In the genomic region with DNA sequence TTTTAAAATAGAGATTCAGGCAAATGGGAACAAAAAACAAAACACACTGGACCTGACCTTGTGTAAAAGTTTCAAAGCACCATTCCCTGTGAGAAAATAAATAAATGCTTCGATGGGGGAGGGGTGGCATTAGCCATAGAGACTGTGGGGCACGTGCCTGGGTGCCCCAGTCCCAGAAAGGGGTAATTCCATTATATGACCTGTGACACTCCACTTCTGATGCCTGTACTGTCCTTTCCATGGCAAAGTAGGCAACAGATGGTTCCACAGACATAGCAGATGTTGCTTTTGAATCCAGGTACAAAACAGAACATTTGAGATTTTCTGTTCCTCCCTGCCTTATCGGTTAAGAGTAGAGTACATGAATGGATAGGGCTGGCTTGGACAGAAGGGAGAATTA, we compare ENCODE assay signal across 15 cellular contexts. TPM values are rescaled to one million over a fixed set of nuclear protein-coding genes. Genes with fewer than 3 reads are reported as not detected.
DNase-seq lines count a peak whose midpoint lies in the region; ATAC-seq and TF ChIP-seq lines count a peak whose summit lies in the region.
"Had no signal": no experiment of that assay in that cellular context is flagged by ENCODE, and none has a peak within 500 bp of the region (broad histone marks: within the 10 kb centered on the region; RNA-seq: fewer than 3 reads in every experiment).

No MANE protein-coding gene starts in this region.

- no peaks in the 10 kb centered on the region for H3K27me3 ChIP-seq in HCT116 (ENCODE audit: insufficient read depth, low read length)
- H3K27me3 ChIP-seq in PC-9 (ENCODE audit: insufficient read depth, low read depth) = no peaks in the 10 kb centered on the region
- peaks cover 6 to 33% (median 26%) of the 10 kb centered on the region in 3 donors for H3K27me3 ChIP-seq in skeletal muscle tissue (ENCODE audit: control insufficient read depth in 3 of 3, insufficient read depth in 3 of 3, low read length in 3 of 3)

- H3K27ac ChIP-seq in HCT116 (ENCODE audit: low read depth, low read length) (peak overlapping the region; percentile 96), PC-9 (peak overlapping the region; percentile 65; the same call in 1 of the 2 replicates), skeletal muscle tissue (ENCODE audit: low read depth, low read length) (peak overlapping the region; percentile 90)

- no TSS peak for BruUV-seq in HCT116 (replicated peaks; lab: Mats Ljungman, UMichigan)
- BruUV-seq in PC-9 (replicated peaks; lab: Mats Ljungman, UMichigan) = no TSS peak

- H3K9ac ChIP-seq in HCT116 (ENCODE audit: low read length) = peak overlapping the region; percentile 81
- no peak overlapping the region for H3K9ac ChIP-seq in skeletal muscle tissue (ENCODE audit: low read depth in 1 of 3, low read length in 3 of 3)

- TF ChIP-seq CTCF in HCT116 (IDR thresholded peaks at IDR 0.05 in 2 of 3, conservative IDR thresholded peaks at IDR 0.05 in 1 of 3; ENCODE audit: borderline replicate concordance in 1 of 3, insufficient read depth in 1 of 3, low read depth in 2 of 3, low read length in 2 of 3) (no peak), PC-9 (conservative IDR thresholded peaks at IDR 0.05) (no peak)

- H3K4me3 ChIP-seq in HCT116 (replicated peaks in 1 of 2; ENCODE audit: low read depth in 1 of 2, low read length in 2 of 2) (peak overlapping the region in 1 of 2 experiments; percentile 6; a peak in 2 of 4 replicates), PC-9 (peak overlapping the region; percentile 65; the same call in 1 of the 2 replicates), skeletal muscle tissue (ENCODE audit: low read length in 3 of 3) (no peak overlapping the region)

- H3K36me3 ChIP-seq in HCT116 (ENCODE audit: control insufficient read depth in 1 of 2, insufficient read depth in 2 of 2, low read length in 2 of 2) (no peaks in the 10 kb centered on the region; a peak in 1 of 4 replicates), PC-9 (ENCODE audit: low read depth) (0 out of 2 replicates have a peak, but pooled peaks cover 3% of the 10 kb centered on the region), skeletal muscle tissue (ENCODE audit: control insufficient read depth in 3 of 3, insufficient read depth in 3 of 3, low read length in 3 of 3) (no peaks in the 10 kb centered on the region)

- no peak for DNase-seq in HCT116 (ENCODE audit: low read depth, low spot score)
- no peak for DNase-seq in PC-9
- no peak for DNase-seq in immature natural killer cell
- DNase-seq in effector CD4-positive, alpha-beta T cell = no peak
- DNase-seq in effector memory CD8-positive, alpha-beta T cell = no peak
- DNase-seq: activated CD8-positive, alpha-beta memory T cell treated with anti-CD3 and anti-CD28 coated beads for 24 hours; CD4-positive, alpha-beta T cell; NCI-H1092 treated with DMSO at 0.1 percent for 48 hours; NCI-H510A; stimulated activated CD4-positive, alpha-beta T cell treated with anti-CD3 and anti-CD28 coated beads, Interleukin-4, amount 100 ng/mL, for 1 hour had no signal

- H3K9me2 ChIP-seq in HCT116 (ENCODE audit: insufficient read depth) (no peaks in the 10 kb centered on the region), PC-9 (ENCODE audit: insufficient read depth) (no peaks in the 10 kb centered on the region)

- ATAC-seq in HCT116 = no peak
- no peak for ATAC-seq in GM21529 (IDR thresholded peaks at IDR 0.05; ENCODE audit: unreplicated experiment)
- no peak for ATAC-seq in effector memory CD8-positive, alpha-beta T cell (replicated peaks)
- no peak for ATAC-seq in HG03159 (IDR thresholded peaks at IDR 0.05; ENCODE audit: unreplicated experiment)
- ATAC-seq: stimulated activated memory B cell treated with anti-CD40 and anti-IgM and Interleukin-4, amounts not matched to agents 10 μg/mL and 1 μg/mL and 100 μg/mL, for 72 hours had no signal

- H3K4me1 ChIP-seq in HCT116 (ENCODE audit: control insufficient read depth in 1 of 2, insufficient read depth in 2 of 2, low read length in 2 of 2) (peaks cover 53 to 77% of the 10 kb centered on the region in 2 experiments), PC-9 (replicated peaks; ENCODE audit: insufficient read depth) (peaks cover 58% of the 10 kb centered on the region), skeletal muscle tissue (ENCODE audit: control insufficient read depth in 3 of 3, insufficient read depth in 3 of 3, low read length in 3 of 3) (peaks cover 17 to 20% (median 19%) of the 10 kb centered on the region in 3 donors)

- H2AFZ ChIP-seq in HCT116 (ENCODE audit: low read depth, low read length, poor library complexity, severe bottlenecking) = no peak overlapping the region
- no peak overlapping the region for H2AFZ ChIP-seq in PC-9

- H3K27ac Mint-ChIP-seq in immature natural killer cell = peak overlapping the region in 5 of 6 donors; percentile 13 to 53 (median 42)
- H3K27ac Mint-ChIP-seq in effector memory CD8-positive, alpha-beta T cell = no peak overlapping the region
- H3K27ac Mint-ChIP-seq: CD4-positive, alpha-beta T cell; memory B cell; stimulated activated memory B cell treated with anti-CD40 and anti-IgM and Interleukin-4, amounts not matched to agents 10 μg/mL and 1 μg/mL and 100 μg/mL, for 72 hours had no signal

- CTCF ChIA-PET in HCT116 (lab: Charles Lee) = no interaction called here
- CTCF ChIA-PET in PC-9 (lab: Charles Lee) = interaction anchor here (0.5 to 0.6 kb wide), 2 partner anchors 59 to 146 kb away, joined by 3 to 6 read pairs; no protein-coding TSS in a partner anchor

- no peaks in the 10 kb centered on the region for H3K36me3 Mint-ChIP-seq in immature natural killer cell
- H3K36me3 Mint-ChIP-seq in effector memory CD8-positive, alpha-beta T cell (ENCODE audit: insufficient read depth) = peaks cover 34% of the 10 kb centered on the region
- H3K36me3 Mint-ChIP-seq: memory B cell; stimulated activated memory B cell treated with anti-CD40 and anti-IgM and Interleukin-4, amounts not matched to agents 10 μg/mL and 1 μg/mL and 100 μg/mL, for 72 hours had no signal

- RAD21 ChIA-PET in HCT116 (lab: Charles Lee; ENCODE audit: low non-redundant PET in 1 of 2, low total read pairs in 2 of 2, uncharacterized antibody in 2 of 2, unreplicated experiment in 2 of 2) = no interaction called here

- H3K4me3 Mint-ChIP-seq in immature natural killer cell = no peak overlapping the region
- no peak overlapping the region for H3K4me3 Mint-ChIP-seq in effector memory CD8-positive, alpha-beta T cell
- H3K4me3 Mint-ChIP-seq: CD4-positive, alpha-beta T cell; memory B cell; stimulated activated memory B cell treated with anti-CD40 and anti-IgM and Interleukin-4, amounts not matched to agents 10 μg/mL and 1 μg/mL and 100 μg/mL, for 72 hours had no signal

- peaks cover 49% of the 10 kb centered on the region for H3F3A ChIP-seq in PC-9 (ENCODE audit: insufficient read depth, low read depth)

- peak overlapping the region; percentile 85 for H3K4me2 ChIP-seq in HCT116 (ENCODE audit: low read length)
- H3K4me2 ChIP-seq in PC-9 = peak overlapping the region; percentile 90

- peaks cover 67 to 70% of the 10 kb centered on the region in 2 donors for H3K4me1 Mint-ChIP-seq in immature natural killer cell
- H3K4me1 Mint-ChIP-seq in effector memory CD8-positive, alpha-beta T cell (ENCODE audit: low read depth in 2 of 2) = peaks cover 29 to 51% of the 10 kb centered on the region in 2 donors

- TF ChIP-seq POLR2A in HCT116 (IDR thresholded peaks at IDR 0.05; ENCODE audit: borderline replicate concordance, extremely low read depth, insufficient read depth, insufficient read length) = no peak

- POLR2A ChIA-PET in HCT116 (lab: Charles Lee) (interaction anchor here (2.5 kb wide), 1 partner anchor 12 kb away, joined by 8 read pairs; no protein-coding TSS in a partner anchor), PC-9 (lab: Charles Lee; ENCODE audit: unreplicated experiment) (interaction anchor here (0.6 to 0.7 kb wide), 2 partner anchors 101 to 377 kb away, joined by 3 to 7 read pairs; no protein-coding TSS in a partner anchor)

- intact Hi-C loops in HCT116 (cut with micrococcal nuclease) = loop anchor here (5.0 kb wide), 1 partner anchor 126 kb away; no protein-coding TSS in a partner anchor
- intact Hi-C loops in PC-9 (cut with micrococcal nuclease; ENCODE audit: unreplicated experiment) = no loop called here

- H3K9me3 ChIP-seq in HCT116 (ENCODE audit: control insufficient read depth in 1 of 2, insufficient read depth in 1 of 2, low read depth in 1 of 2, low read length in 2 of 2) (no peaks in the 10 kb centered on the region), PC-9 (ENCODE audit: insufficient read depth, low read depth) (no peaks in the 10 kb centered on the region), skeletal muscle tissue (ENCODE audit: control insufficient read depth in 3 of 3, low read length in 3 of 3) (no peaks in the 10 kb centered on the region)

- H4K20me1 ChIP-seq in HCT116 (ENCODE audit: insufficient read depth) (no peaks in the 10 kb centered on the region), PC-9 (ENCODE audit: insufficient read depth) (no peaks in the 10 kb centered on the region)

- peaks cover 0 to 13% (median 5%) of the 10 kb centered on the region in 3 donors for H3K27me3 Mint-ChIP-seq in immature natural killer cell (ENCODE audit: low read depth in 3 of 3)
- no peaks in the 10 kb centered on the region for H3K27me3 Mint-ChIP-seq in effector memory CD8-positive, alpha-beta T cell

- H3K79me2 ChIP-seq in HCT116 (ENCODE audit: insufficient read depth, low read length) (peaks cover 95% of the 10 kb centered on the region), PC-9 (ENCODE audit: low read depth) (peaks cover 89% of the 10 kb centered on the region)

- no peak for TF ChIP-seq RAD21 in HCT116 (IDR thresholded peaks at IDR 0.05; ENCODE audit: low read depth)

- H3K9me3 Mint-ChIP-seq in immature natural killer cell = no peaks in the 10 kb centered on the region
- H3K9me3 Mint-ChIP-seq in effector memory CD8-positive, alpha-beta T cell = no peaks in the 10 kb centered on the region
- H3K9me3 Mint-ChIP-seq: CD4-positive, alpha-beta T cell; memory B cell; stimulated activated memory B cell treated with anti-CD40 and anti-IgM and Interleukin-4, amounts not matched to agents 10 μg/mL and 1 μg/mL and 100 μg/mL, for 72 hours had no signal

TF ChIP-seq in HCT116, 20 proteins besides CTCF, POLR2A, EP300 and RAD21 (continues in another document):
- TF ChIP-seq CEBPB (IDR thresholded peaks at IDR 0.05; ENCODE audit: low read depth) (no peak), EZH2 (IDR thresholded peaks at IDR 0.05) (no peak), SP1 (IDR thresholded peaks at IDR 0.05; ENCODE audit: low read depth) (no peak), ELF1 (IDR thresholded peaks at IDR 0.05; ENCODE audit: borderline replicate concordance, low read depth) (no peak), ZNF274 (IDR thresholded peaks at IDR 0.05; ENCODE audit: low read depth, low read length) (no peak)
- TF ChIP-seq, protein P1, sequence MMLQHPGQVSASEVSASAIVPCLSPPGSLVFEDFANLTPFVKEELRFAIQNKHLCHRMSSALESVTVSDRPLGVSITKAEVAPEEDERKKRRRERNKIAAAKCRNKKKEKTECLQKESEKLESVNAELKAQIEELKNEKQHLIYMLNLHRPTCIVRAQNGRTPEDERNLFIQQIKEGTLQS (IDR thresholded peaks at IDR 0.05) = no peak

RNA-seq across cellular contexts. Expression of a gene that starts 3.9 kb away (rescaled TPM):
- total RNA-seq in HCT116 (2021; ENCODE audit: unreplicated experiment) = 143 TPM
- polyA plus RNA-seq in HCT116 (2012) = 37.9 and 46.8 TPM in 2 replicates
- 42.7 and 55.0 TPM in 2 replicates for total RNA-seq in PC-9 (2021)
- 10 to 100 TPM in 2 of 3 donors, 1 to 10 TPM in 1; 8.2 to 24.8 (median 11.2) TPM for polyA plus RNA-seq in immature natural killer cell
- total RNA-seq in skeletal muscle tissue = 54.3 TPM

Comparison
In these comparisons a context has a peak if more than half of its experiments do, and no peak if none do; other contexts are left out.
1. H3K27ac Mint-ChIP-seq: peak in immature natural killer cell (5 of 6); none in effector memory CD8-positive, alpha-beta T cell (0 of 2).
2. Peak in every context shown above with its lines, with median percentiles within 50 percentile points of each other: H3K27ac ChIP-seq.